In the genomic region with DNA sequence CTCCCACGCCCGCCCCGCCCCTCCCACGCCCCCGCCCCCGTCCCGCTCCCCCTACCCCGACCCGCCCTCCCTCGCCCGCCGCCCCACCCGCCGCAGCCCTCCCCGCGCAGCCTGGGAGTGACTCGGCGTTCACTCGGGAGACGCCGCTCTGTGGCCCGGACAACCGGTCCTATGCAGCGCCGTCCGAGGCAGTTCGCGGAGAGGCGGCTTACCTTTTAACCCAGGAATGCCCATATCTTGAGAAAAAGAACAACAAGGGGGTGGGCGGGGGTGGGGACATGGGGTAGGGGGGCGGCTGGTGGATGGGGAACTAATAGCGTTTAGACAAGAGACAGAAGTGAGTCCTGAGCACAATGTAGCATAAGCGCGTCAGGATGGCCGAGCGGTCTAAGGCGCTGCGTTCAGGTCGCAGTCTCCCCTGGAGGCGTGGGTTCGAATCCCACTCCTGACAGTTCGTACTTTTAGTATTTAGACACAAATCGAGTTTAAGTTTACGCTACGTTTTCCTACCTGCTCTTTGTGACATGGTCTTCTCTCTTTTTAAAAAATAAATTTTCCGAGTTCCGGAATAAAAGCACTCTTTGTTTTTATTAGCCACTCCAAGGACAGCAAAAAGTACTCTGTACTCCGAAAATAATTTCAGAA, we compare ENCODE assay signal across 1 cellular context.
TF ChIP-seq lines count a peak whose summit lies in the region.

No MANE protein-coding gene starts in this region.

TF ChIP-seq in HepG2, 621 proteins besides CTCF, POLR2A, EP300 and RAD21 (continues in another document):
- TF ChIP-seq FOXK1 (CRISPR knock-in tag; IDR thresholded peaks at IDR 0.05; ENCODE audit: borderline replicate concordance, low read depth) (peak; percentile 58; the same call in 1 of the 2 replicates), ZNF530 (CRISPR knock-in tag; IDR thresholded peaks at IDR 0.05; ENCODE audit: low read depth) (no peak), KMT2B (CRISPR knock-in tag; IDR thresholded peaks at IDR 0.05) (peak; percentile 65; the same call in 1 of the 2 replicates), KLF15 (CRISPR knock-in tag; IDR thresholded peaks at IDR 0.05; ENCODE audit: borderline replicate concordance) (no peak), HOXA3 (CRISPR knock-in tag; IDR thresholded peaks at IDR 0.05) (peak; percentile 52; the same call in 1 of the 2 replicates), SATB2 (CRISPR knock-in tag; IDR thresholded peaks at IDR 0.05) (0 out of 2 replicates have a peak, but pooled peaks have one; percentile 70), ZNF788 (CRISPR knock-in tag; IDR thresholded peaks at IDR 0.05; ENCODE audit: borderline replicate concordance) (peak; percentile 70; the same call in 1 of the 2 replicates), ZNF329 (CRISPR knock-in tag; IDR thresholded peaks at IDR 0.05; ENCODE audit: low read depth) (no peak), ZKSCAN1 (IDR thresholded peaks at IDR 0.05; ENCODE audit: low read length) (0 out of 2 replicates have a peak, but pooled peaks have one; percentile 46), ZNF274 (CRISPR knock-in tag; IDR thresholded peaks at IDR 0.05) (no peak), ZNF543 (CRISPR knock-in tag; IDR thresholded peaks at IDR 0.05) (peak; percentile 46; the same call in 1 of the 2 replicates), ZNF264 (CRISPR knock-in tag; IDR thresholded peaks at IDR 0.05) (peak; percentile 76; the same call in 1 of the 2 replicates), MBNL3 (CRISPR knock-in tag; conservative IDR thresholded peaks at IDR 0.05) (no peak), HNRNPK (IDR thresholded peaks at IDR 0.05; ENCODE audit: low read depth, low read length, poor library complexity, severe bottlenecking) (peak; percentile 90), BRCA1 (CRISPR knock-in tag; IDR thresholded peaks at IDR 0.05) (0 out of 2 replicates have a peak, but pooled peaks have one; percentile 55), KLF6 (CRISPR knock-in tag; IDR thresholded peaks at IDR 0.05) (peak; percentile 32; the same call in 1 of the 2 replicates), MYC (CRISPR knock-in tag; IDR thresholded peaks at IDR 0.05; ENCODE audit: borderline replicate concordance) (no peak), SOX13 (IDR thresholded peaks at IDR 0.05) (no peak), SOX13 (CRISPR knock-in tag; conservative IDR thresholded peaks at IDR 0.05 in 1 of 2, IDR thresholded peaks at IDR 0.05 in 1 of 2) (peak in 1 of 2 experiments; percentile 57; a peak in 2 of 4 replicates), MED13 (CRISPR knock-in tag; IDR thresholded peaks at IDR 0.05) (no peak), KMT2A (CRISPR knock-in tag; IDR thresholded peaks at IDR 0.05) (peak; percentile 41; the same call in 1 of the 2 replicates), SAP130 (CRISPR knock-in tag; IDR thresholded peaks at IDR 0.05; ENCODE audit: low read depth) (peak; percentile 7; the same call in 1 of the 2 replicates), ZSCAN25 (CRISPR knock-in tag; IDR thresholded peaks at IDR 0.05) (peak; percentile 89), ZNF790 (CRISPR knock-in tag; IDR thresholded peaks at IDR 0.05; ENCODE audit: borderline replicate concordance) (0 out of 2 replicates have a peak, but pooled peaks have one; percentile 5), HNF4G (IDR thresholded peaks at IDR 0.05; ENCODE audit: borderline replicate concordance, low read depth, low read length) (0 out of 2 replicates have a peak, but pooled peaks have one; percentile 13), HNF4G (CRISPR knock-in tag; IDR thresholded peaks at IDR 0.05; ENCODE audit: borderline replicate concordance, low read depth) (no peak), ZNF792 (CRISPR knock-in tag; IDR thresholded peaks at IDR 0.05) (peak; percentile 29; the same call in 1 of the 2 replicates), SP1 (IDR thresholded peaks at IDR 0.05) (no peak), SP1 (CRISPR knock-in tag; IDR thresholded peaks at IDR 0.05) (no peak), AKAP8 (CRISPR knock-in tag; IDR thresholded peaks at IDR 0.05) (no peak)
- TF ChIP-seq, protein P1, sequence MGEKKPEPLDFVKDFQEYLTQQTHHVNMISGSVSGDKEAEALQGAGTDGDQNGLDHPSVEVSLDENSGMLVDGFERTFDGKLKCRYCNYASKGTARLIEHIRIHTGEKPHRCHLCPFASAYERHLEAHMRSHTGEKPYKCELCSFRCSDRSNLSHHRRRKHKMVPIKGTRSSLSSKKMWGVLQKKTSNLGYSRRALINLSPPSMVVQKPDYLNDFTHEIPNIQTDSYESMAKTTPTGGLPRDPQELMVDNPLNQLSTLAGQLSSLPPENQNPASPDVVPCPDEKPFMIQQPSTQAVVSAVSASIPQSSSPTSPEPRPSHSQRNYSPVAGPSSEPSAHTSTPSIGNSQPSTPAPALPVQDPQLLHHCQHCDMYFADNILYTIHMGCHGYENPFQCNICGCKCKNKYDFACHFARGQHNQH (CRISPR knock-in tag; IDR thresholded peaks at IDR 0.05), result peak; percentile 76
- TF ChIP-seq, protein P2, sequence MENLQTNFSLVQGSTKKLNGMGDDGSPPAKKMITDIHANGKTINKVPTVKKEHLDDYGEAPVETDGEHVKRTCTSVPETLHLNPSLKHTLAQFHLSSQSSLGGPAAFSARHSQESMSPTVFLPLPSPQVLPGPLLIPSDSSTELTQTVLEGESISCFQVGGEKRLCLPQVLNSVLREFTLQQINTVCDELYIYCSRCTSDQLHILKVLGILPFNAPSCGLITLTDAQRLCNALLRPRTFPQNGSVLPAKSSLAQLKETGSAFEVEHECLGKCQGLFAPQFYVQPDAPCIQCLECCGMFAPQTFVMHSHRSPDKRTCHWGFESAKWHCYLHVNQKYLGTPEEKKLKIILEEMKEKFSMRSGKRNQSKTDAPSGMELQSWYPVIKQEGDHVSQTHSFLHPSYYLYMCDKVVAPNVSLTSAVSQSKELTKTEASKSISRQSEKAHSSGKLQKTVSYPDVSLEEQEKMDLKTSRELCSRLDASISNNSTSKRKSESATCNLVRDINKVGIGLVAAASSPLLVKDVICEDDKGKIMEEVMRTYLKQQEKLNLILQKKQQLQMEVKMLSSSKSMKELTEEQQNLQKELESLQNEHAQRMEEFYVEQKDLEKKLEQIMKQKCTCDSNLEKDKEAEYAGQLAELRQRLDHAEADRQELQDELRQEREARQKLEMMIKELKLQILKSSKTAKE (CRISPR knock-in tag; IDR thresholded peaks at IDR 0.05; ENCODE audit: borderline replicate concordance), result no peak; the same call in 1 of the 2 replicates
- TF ChIP-seq, protein P3, sequence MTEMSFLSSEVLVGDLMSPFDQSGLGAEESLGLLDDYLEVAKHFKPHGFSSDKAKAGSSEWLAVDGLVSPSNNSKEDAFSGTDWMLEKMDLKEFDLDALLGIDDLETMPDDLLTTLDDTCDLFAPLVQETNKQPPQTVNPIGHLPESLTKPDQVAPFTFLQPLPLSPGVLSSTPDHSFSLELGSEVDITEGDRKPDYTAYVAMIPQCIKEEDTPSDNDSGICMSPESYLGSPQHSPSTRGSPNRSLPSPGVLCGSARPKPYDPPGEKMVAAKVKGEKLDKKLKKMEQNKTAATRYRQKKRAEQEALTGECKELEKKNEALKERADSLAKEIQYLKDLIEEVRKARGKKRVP (CRISPR knock-in tag; IDR thresholded peaks at IDR 0.05), result 0 out of 4 replicates have a peak, but pooled peaks of 1 of the 2 experiments have one; percentile 29
- TF ChIP-seq, protein P4, sequence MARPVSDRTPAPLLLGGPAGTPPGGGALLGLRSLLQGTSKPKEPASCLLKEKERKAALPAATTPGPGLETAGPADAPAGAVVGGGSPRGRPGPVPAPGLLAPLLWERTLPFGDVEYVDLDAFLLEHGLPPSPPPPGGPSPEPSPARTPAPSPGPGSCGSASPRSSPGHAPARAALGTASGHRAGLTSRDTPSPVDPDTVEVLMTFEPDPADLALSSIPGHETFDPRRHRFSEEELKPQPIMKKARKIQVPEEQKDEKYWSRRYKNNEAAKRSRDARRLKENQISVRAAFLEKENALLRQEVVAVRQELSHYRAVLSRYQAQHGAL (CRISPR knock-in tag; IDR thresholded peaks at IDR 0.05; ENCODE audit: not compliant biosample characterization), result peak; percentile 69
- TF ChIP-seq, protein P5, sequence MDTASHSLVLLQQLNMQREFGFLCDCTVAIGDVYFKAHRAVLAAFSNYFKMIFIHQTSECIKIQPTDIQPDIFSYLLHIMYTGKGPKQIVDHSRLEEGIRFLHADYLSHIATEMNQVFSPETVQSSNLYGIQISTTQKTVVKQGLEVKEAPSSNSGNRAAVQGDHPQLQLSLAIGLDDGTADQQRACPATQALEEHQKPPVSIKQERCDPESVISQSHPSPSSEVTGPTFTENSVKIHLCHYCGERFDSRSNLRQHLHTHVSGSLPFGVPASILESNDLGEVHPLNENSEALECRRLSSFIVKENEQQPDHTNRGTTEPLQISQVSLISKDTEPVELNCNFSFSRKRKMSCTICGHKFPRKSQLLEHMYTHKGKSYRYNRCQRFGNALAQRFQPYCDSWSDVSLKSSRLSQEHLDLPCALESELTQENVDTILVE (CRISPR knock-in tag; IDR thresholded peaks at IDR 0.05), result 0 out of 2 replicates have a peak, but pooled peaks have one; percentile 21
- TF ChIP-seq, protein P6, sequence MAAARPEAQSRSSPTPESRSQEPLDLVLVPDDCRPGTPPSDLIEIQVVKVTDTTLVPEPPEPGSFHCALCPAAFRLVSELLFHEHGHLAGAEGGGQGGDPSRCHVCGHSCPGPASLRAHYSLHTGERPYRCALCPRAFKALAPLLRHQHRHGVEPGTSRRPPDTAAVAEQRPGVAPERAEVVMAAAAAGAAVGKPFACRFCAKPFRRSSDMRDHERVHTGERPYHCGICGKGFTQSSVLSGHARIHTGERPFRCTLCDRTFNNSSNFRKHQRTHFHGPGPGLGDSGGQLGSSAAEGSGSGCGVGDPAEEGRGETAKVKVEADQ (CRISPR knock-in tag; IDR thresholded peaks at IDR 0.05; ENCODE audit: borderline replicate concordance), result no peak
- TF ChIP-seq, protein P7, sequence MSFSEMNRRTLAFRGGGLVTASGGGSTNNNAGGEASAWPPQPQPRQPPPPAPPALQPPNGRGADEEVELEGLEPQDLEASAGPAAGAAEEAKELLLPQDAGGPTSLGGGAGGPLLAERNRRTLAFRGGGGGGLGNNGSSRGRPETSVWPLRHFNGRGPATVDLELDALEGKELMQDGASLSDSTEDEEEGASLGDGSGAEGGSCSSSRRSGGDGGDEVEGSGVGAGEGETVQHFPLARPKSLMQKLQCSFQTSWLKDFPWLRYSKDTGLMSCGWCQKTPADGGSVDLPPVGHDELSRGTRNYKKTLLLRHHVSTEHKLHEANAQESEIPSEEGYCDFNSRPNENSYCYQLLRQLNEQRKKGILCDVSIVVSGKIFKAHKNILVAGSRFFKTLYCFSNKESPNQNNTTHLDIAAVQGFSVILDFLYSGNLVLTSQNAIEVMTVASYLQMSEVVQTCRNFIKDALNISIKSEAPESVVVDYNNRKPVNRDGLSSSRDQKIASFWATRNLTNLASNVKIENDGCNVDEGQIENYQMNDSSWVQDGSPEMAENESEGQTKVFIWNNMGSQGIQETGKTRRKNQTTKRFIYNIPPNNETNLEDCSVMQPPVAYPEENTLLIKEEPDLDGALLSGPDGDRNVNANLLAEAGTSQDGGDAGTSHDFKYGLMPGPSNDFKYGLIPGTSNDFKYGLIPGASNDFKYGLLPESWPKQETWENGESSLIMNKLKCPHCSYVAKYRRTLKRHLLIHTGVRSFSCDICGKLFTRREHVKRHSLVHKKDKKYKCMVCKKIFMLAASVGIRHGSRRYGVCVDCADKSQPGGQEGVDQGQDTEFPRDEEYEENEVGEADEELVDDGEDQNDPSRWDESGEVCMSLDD (CRISPR knock-in tag; IDR thresholded peaks at IDR 0.05; ENCODE audit: borderline replicate concordance), result peak; percentile 37; the same call in 1 of the 2 replicates
- TF ChIP-seq, protein P8, sequence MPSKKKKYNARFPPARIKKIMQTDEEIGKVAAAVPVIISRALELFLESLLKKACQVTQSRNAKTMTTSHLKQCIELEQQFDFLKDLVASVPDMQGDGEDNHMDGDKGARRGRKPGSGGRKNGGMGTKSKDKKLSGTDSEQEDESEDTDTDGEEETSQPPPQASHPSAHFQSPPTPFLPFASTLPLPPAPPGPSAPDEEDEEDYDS (CRISPR knock-in tag; IDR thresholded peaks at IDR 0.05), result peak; percentile 47; the same call in 1 of the 2 replicates
- TF ChIP-seq, protein P9, sequence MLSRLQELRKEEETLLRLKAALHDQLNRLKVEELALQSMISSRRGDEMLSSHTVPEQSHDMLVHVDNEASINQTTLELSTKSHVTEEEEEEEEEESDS (CRISPR knock-in tag; IDR thresholded peaks at IDR 0.05; ENCODE audit: borderline replicate concordance), result no peak
- TF ChIP-seq, protein P10, sequence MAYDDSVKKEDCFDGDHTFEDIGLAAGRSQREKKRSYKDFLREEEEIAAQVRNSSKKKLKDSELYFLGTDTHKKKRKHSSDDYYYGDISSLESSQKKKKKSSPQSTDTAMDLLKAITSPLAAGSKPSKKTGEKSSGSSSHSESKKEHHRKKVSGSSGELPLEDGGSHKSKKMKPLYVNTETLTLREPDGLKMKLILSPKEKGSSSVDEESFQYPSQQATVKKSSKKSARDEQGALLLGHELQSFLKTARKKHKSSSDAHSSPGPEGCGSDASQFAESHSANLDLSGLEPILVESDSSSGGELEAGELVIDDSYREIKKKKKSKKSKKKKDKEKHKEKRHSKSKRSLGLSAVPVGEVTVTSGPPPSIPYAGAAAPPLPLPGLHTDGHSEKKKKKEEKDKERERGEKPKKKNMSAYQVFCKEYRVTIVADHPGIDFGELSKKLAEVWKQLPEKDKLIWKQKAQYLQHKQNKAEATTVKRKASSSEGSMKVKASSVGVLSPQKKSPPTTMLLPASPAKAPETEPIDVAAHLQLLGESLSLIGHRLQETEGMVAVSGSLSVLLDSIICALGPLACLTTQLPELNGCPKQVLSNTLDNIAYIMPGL (CRISPR knock-in tag; IDR thresholded peaks at IDR 0.05; ENCODE audit: borderline replicate concordance in 1 of 2, low read depth in 1 of 2), result peak; percentile 93 to 98
- TF ChIP-seq, protein P11, sequence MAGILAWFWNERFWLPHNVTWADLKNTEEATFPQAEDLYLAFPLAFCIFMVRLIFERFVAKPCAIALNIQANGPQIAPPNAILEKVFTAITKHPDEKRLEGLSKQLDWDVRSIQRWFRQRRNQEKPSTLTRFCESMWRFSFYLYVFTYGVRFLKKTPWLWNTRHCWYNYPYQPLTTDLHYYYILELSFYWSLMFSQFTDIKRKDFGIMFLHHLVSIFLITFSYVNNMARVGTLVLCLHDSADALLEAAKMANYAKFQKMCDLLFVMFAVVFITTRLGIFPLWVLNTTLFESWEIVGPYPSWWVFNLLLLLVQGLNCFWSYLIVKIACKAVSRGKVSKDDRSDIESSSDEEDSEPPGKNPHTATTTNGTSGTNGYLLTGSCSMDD (CRISPR knock-in tag; IDR thresholded peaks at IDR 0.05), result no peak
- TF ChIP-seq, protein P12, sequence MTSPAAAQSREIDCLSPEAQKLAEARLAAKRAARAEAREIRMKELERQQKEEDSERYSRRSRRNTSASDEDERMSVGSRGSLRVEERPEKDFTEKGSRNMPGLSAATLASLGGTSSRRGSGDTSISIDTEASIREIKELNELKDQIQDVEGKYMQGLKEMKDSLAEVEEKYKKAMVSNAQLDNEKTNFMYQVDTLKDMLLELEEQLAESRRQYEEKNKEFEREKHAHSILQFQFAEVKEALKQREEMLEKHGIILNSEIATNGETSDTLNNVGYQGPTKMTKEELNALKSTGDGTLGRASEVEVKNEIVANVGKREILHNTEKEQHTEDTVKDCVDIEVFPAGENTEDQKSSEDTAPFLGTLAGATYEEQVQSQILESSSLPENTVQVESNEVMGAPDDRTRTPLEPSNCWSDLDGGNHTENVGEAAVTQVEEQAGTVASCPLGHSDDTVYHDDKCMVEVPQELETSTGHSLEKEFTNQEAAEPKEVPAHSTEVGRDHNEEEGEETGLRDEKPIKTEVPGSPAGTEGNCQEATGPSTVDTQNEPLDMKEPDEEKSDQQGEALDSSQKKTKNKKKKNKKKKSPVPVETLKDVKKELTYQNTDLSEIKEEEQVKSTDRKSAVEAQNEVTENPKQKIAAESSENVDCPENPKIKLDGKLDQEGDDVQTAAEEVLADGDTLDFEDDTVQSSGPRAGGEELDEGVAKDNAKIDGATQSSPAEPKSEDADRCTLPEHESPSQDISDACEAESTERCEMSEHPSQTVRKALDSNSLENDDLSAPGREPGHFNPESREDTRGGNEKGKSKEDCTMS (CRISPR knock-in tag; conservative IDR thresholded peaks at IDR 0.05), result 0 out of 2 replicates have a peak, but pooled peaks have one; percentile 72
